3 cellular contexts compared by ENCODE assay signal in genomic region chr5:62578540-62578939, GRCh38.
TF ChIP-seq lines count a peak whose summit lies in the region.

TSS of gene LRRC70 (plus strand) at chr5:62578819. CDS start at chr5:62579439, 620 bp downstream.

TF ChIP-seq in GM12891, 5 proteins besides CTCF, POLR2A, EP300 and RAD21:
- TF ChIP-seq POU2F2 (IDR thresholded peaks at IDR 0.05; ENCODE audit: low read depth, low read length): no peak
- no peak for TF ChIP-seq TAF1 (IDR thresholded peaks at IDR 0.05; ENCODE audit: low read depth, low read length)
- TF ChIP-seq SPI1 (IDR thresholded peaks at IDR 0.05; ENCODE audit: low read depth, low read length): 0 out of 2 replicates have a peak, but pooled peaks have one; percentile 32
- TF ChIP-seq PAX5 (IDR thresholded peaks at IDR 0.05; ENCODE audit: insufficient read depth, low read length, severe bottlenecking): no peak
- TF ChIP-seq POLR2AphosphoS5 (IDR thresholded peaks at IDR 0.05; ENCODE audit: low read depth, low read length): no peak

TF ChIP-seq in IMR-90, 13 proteins besides CTCF, POLR2A, EP300 and RAD21:
- no peak for TF ChIP-seq RCOR1 (IDR thresholded peaks at IDR 0.05; ENCODE audit: insufficient replicate concordance, low read length)
- TF ChIP-seq SMC3 (IDR thresholded peaks at IDR 0.05; ENCODE audit: low read depth, low read length): no peak
- TF ChIP-seq BHLHE40 (IDR thresholded peaks at IDR 0.05; ENCODE audit: low read depth, low read length): no peak
- TF ChIP-seq NFE2L2 (IDR thresholded peaks at IDR 0.05; ENCODE audit: low read depth, low read length): no peak
- TF ChIP-seq MXI1 (IDR thresholded peaks at IDR 0.05; ENCODE audit: borderline replicate concordance, low read depth, low read length): no peak
- no peak for TF ChIP-seq USF2 (IDR thresholded peaks at IDR 0.05; ENCODE audit: low read depth, low read length)
- TF ChIP-seq CHD1 (IDR thresholded peaks at IDR 0.05; ENCODE audit: low read depth, low read length): no peak

TF ChIP-seq in K562, 482 proteins besides CTCF, POLR2A, EP300 and RAD21:
- TF ChIP-seq TAF1 (IDR thresholded peaks at IDR 0.05; ENCODE audit: control insufficient read depth, extremely low read depth, insufficient read depth, low read length, severe bottlenecking) (no peak), ZNF384 (IDR thresholded peaks at IDR 0.05; ENCODE audit: low read depth, low read length) (peak; percentile 88), ATF2 (CRISPR knock-in tag; IDR thresholded peaks at IDR 0.05) (no peak), ARID1B (IDR thresholded peaks at IDR 0.05) (no peak), CSDE1 (IDR thresholded peaks at IDR 0.05) (peak in 1 of 2 experiments; percentile 44; a peak in 1 of 4 replicates), ZNF644 (tag; IDR thresholded peaks at IDR 0.05; ENCODE audit: low read depth) (no peak), ETV1 (tag; conservative IDR thresholded peaks at IDR 0.05; ENCODE audit: low read depth) (0 out of 2 replicates have a peak, but pooled peaks have one; percentile 37), BDP1 (IDR thresholded peaks at IDR 0.05; ENCODE audit: insufficient read depth, insufficient read length) (no peak), KAT2B (IDR thresholded peaks at IDR 0.05; ENCODE audit: low read depth, low read length) (no peak), RFX1 (IDR thresholded peaks at IDR 0.05) (peak; percentile 93), KLF10 (CRISPR knock-in tag; IDR thresholded peaks at IDR 0.05) (no peak), ZNF143 (CRISPR knock-in tag; IDR thresholded peaks at IDR 0.05) (no peak), GABPA (tag; conservative IDR thresholded peaks at IDR 0.05; ENCODE audit: low read depth) (peak; percentile 37; the same call in 1 of the 2 replicates), CBX1 (IDR thresholded peaks at IDR 0.05; ENCODE audit: low read depth) (no peak), ZNF589 (CRISPR knock-in tag; IDR thresholded peaks at IDR 0.05; ENCODE audit: low read depth) (no peak)
